In genomic region chrX:17377047-17377692, GRCh38 we compare ENCODE assay signal across 8 cellular contexts. TPM values are rescaled to one million over a fixed set of nuclear protein-coding genes. Genes with fewer than 3 reads are reported as not detected.
DNase-seq lines count a peak whose midpoint lies in the region; ATAC-seq and TF ChIP-seq lines count a peak whose summit lies in the region.

No MANE protein-coding gene starts in this region.

- DNase-seq in DMS153 (lab: John Stamatoyannopoulos, UW) (peak; percentile 53), NCI-H1930 (lab: John Stamatoyannopoulos, UW) (peak; percentile 33 to 62), astrocyte of the hippocampus (ENCODE audit: low read depth, low spot score) (peak; percentile 72), kidney epithelial cell (ENCODE audit: low read depth) (no peak), thoracic aorta (ENCODE audit: low spot score) (no peak), activated gamma-delta T cell treated with Interleukin-2 at 50 U/mL for 16 hours (no peak)

- H3K9me3 ChIP-seq in thoracic aorta = no peaks in the 10 kb centered on the region

- ATAC-seq in thoracic aorta (ENCODE audit: insufficient number of reproducible peaks, low FRiP score, low read depth) = no peak
- no peak for ATAC-seq in HG03342 (IDR thresholded peaks at IDR 0.05; ENCODE audit: unreplicated experiment)
- ATAC-seq in GM21390 (IDR thresholded peaks at IDR 0.05; ENCODE audit: unreplicated experiment) = no peak

- H3K27ac ChIP-seq in thoracic aorta = peak overlapping the region in 1 of 2 donors; percentile 49

- H3K36me3 ChIP-seq in kidney epithelial cell (ENCODE audit: control insufficient read depth, insufficient read depth, low read length) = no peaks in the 10 kb centered on the region
- no peaks in the 10 kb centered on the region for H3K36me3 ChIP-seq in thoracic aorta

- H3K27me3 ChIP-seq in kidney epithelial cell (ENCODE audit: control insufficient read depth, insufficient read depth, low read length) = no peaks in the 10 kb centered on the region
- H3K27me3 ChIP-seq in thoracic aorta (replicated peaks; ENCODE audit: insufficient read depth) = no peaks in the 10 kb centered on the region

- TF ChIP-seq CTCF in kidney epithelial cell (IDR thresholded peaks at IDR 0.05; ENCODE audit: insufficient read depth, low read length, poor library complexity, severe bottlenecking) (no peak), thoracic aorta (IDR thresholded peaks at IDR 0.05) (no peak)

- peak overlapping the region; percentile 76 for H3K4me3 ChIP-seq in kidney epithelial cell (ENCODE audit: low read depth, low read length)
- peak overlapping the region; percentile 78 for H3K4me3 ChIP-seq in thoracic aorta

- no peaks in the 10 kb centered on the region for H3K4me1 ChIP-seq in thoracic aorta (ENCODE audit: control insufficient read depth in 1 of 2, low read depth in 2 of 2)

RNA-seq across cellular contexts. Expression of gene NHS, which starts 2.2 kb away (rescaled TPM):
- total RNA-seq in kidney epithelial cell (8.6 and 9.8 TPM in 2 replicates), thoracic aorta (10 to 100 TPM; 23.3 to 29.6 TPM)

Comparison
In these comparisons a context has a peak if more than half of its experiments do, and no peak if none do; other contexts are left out.
1. DNase-seq: peak in DMS153 (single experiment), NCI-H1930 (2 of 2) and astrocyte of the hippocampus (single experiment); none in kidney epithelial cell (single experiment), thoracic aorta (single experiment) and activated gamma-delta T cell treated with Interleukin-2 at 50 U/mL for 16 hours (single experiment).